Comparison of ENCODE assay signal across 12 cellular contexts in genomic region chr2:234995332-234996007, GRCh38. TPM values are rescaled to one million over a fixed set of nuclear protein-coding genes. Genes with fewer than 3 reads are reported as not detected.
A peak's percentile ranks its signal among the peaks of the same experiment; 100 is the strongest.
DNase-seq lines count a peak whose midpoint lies in the region; ATAC-seq and TF ChIP-seq lines count a peak whose summit lies in the region.
"Had no signal": no experiment of that assay in that cellular context is flagged by ENCODE, and none has a peak within 500 bp of the region (broad histone marks: within the 10 kb centered on the region; RNA-seq: fewer than 3 reads in every experiment).

No MANE protein-coding gene starts in this region.

- BruUV-seq in Caco-2 (replicated peaks; lab: Mats Ljungman, UMichigan) = no TSS peak
- BruUV-seq in PC-3 (replicated peaks; lab: Mats Ljungman, UMichigan) = no TSS peak

- H3K27me3 Mint-ChIP-seq in Caco-2 (ENCODE audit: insufficient read depth, unreplicated experiment) = no peaks in the 10 kb centered on the region

- intact Hi-C loops in Caco-2 (cut with micrococcal nuclease; ENCODE audit: unreplicated experiment) (no loop called here), PC-3 (cut with micrococcal nuclease) (no loop called here)

- POLR2A ChIA-PET in Caco-2 (lab: Charles Lee) = no interaction called here
- POLR2A ChIA-PET in PC-3 (lab: Charles Lee; ENCODE audit: unreplicated experiment) = no interaction called here

- H3K79me2 ChIP-seq in hepatocyte (peaks cover 83% of the 10 kb centered on the region), trophoblast cell (ENCODE audit: control insufficient read depth, insufficient read depth, low read length, poor library complexity) (peaks cover 21% of the 10 kb centered on the region), PC-3 (ENCODE audit: low read length) (peaks cover 66% of the 10 kb centered on the region)

- H3K9ac ChIP-seq in trophoblast cell (ENCODE audit: low read length) (no peak overlapping the region), PC-3 (ENCODE audit: low read length) (no peak overlapping the region)

- peak overlapping the region; percentile 2 for H3K14ac ChIP-seq in trophoblast cell (ENCODE audit: low read length)

- DNase-seq in Caco-2 = no peak
- DNase-seq in SJCRH30 = peak; percentile 85 to 89
- DNase-seq in hepatocyte (ENCODE audit: low spot score) = no peak
- DNase-seq in trophoblast cell = no peak
- DNase-seq in COR-L47 (lab: John Stamatoyannopoulos, UW) = no peak
- no peak for DNase-seq in PC-3
- no peak for DNase-seq in DMS153 (lab: John Stamatoyannopoulos, UW)
- DNase-seq: activated CD4-positive, alpha-beta T cell treated with anti-CD3 and anti-CD28 coated beads for 4 hours; naive B cell; NCI-H82 had no signal

- H3K4me3 ChIP-seq in Caco-2 (ENCODE audit: low read depth, low read length) (no peak overlapping the region), SJCRH30 (no peak overlapping the region), hepatocyte (no peak overlapping the region), trophoblast cell (ENCODE audit: low read depth, low read length) (no peak overlapping the region), PC-3 (ENCODE audit: low read length) (no peak overlapping the region)

- CTCF ChIA-PET in Caco-2 (lab: Charles Lee) = no interaction called here
- CTCF ChIA-PET in PC-3 (lab: Charles Lee) = no interaction called here

- WGBS in hepatocyte (ENCODE audit: low lambda C conversion rate, missing lambda C conversion rate) = 71% methylated on average over 24 of the region's 24 CpGs
- no CpG with 5 or more reads among the region's 24 CpGs for WGBS in trophoblast cell (ENCODE audit: extremely low coverage, insufficient coverage, insufficient read length)

- no peak overlapping the region for H4K12ac ChIP-seq in trophoblast cell (ENCODE audit: low read depth, low read length)

- H3K9me3 ChIP-seq in Caco-2 = no peaks in the 10 kb centered on the region
- H3K9me3 ChIP-seq in SJCRH30 (replicated peaks) = no peaks in the 10 kb centered on the region
- no peaks in the 10 kb centered on the region for H3K9me3 ChIP-seq in hepatocyte (ENCODE audit: low read depth)
- H3K9me3 ChIP-seq in trophoblast cell (ENCODE audit: insufficient read depth, low read depth, low read length) = peaks cover 9% of the 10 kb centered on the region
- H3K9me3 ChIP-seq in PC-3 (ENCODE audit: low read length) = no peaks in the 10 kb centered on the region

- peaks cover 31% of the 10 kb centered on the region for H3K79me1 ChIP-seq in trophoblast cell (ENCODE audit: low read length)

- peak overlapping the region; percentile 2 for H3K4ac ChIP-seq in trophoblast cell (ENCODE audit: low read depth, low read length)

- TF ChIP-seq CTCF in Caco-2 (IDR thresholded peaks at IDR 0.05; ENCODE audit: insufficient read depth in 1 of 2, low read depth in 1 of 2, low read length in 1 of 2, severe bottlenecking in 1 of 2, unreplicated experiment in 1 of 2) (no peak), hepatocyte (IDR thresholded peaks at IDR 0.05; ENCODE audit: poor library complexity) (no peak), PC-3 (conservative IDR thresholded peaks at IDR 0.05; ENCODE audit: low read depth, low read length) (no peak)

- peak overlapping the region; percentile 73 for H2AK5ac ChIP-seq in trophoblast cell (ENCODE audit: low read length)

- H2AFZ ChIP-seq in hepatocyte (no peak overlapping the region), trophoblast cell (ENCODE audit: insufficient read depth, low read length, poor library complexity) (no peak overlapping the region), PC-3 (ENCODE audit: low read length) (no peak overlapping the region)

- H3K36me3 Mint-ChIP-seq in Caco-2 (ENCODE audit: insufficient read depth, unreplicated experiment) = peaks cover 29% of the 10 kb centered on the region
- H3K36me3 Mint-ChIP-seq: naive B cell had no signal

- H2BK12ac ChIP-seq in trophoblast cell (ENCODE audit: low read length) = peak overlapping the region; percentile 90

- H3K27me3 ChIP-seq in Caco-2 (replicated peaks; ENCODE audit: control insufficient read depth, insufficient read depth, low read length) (no peaks in the 10 kb centered on the region), SJCRH30 (no peaks in the 10 kb centered on the region), hepatocyte (no peaks in the 10 kb centered on the region), trophoblast cell (ENCODE audit: insufficient read depth, low read length) (no peaks in the 10 kb centered on the region), PC-3 (ENCODE audit: low read length) (no peaks in the 10 kb centered on the region)

- H3K4me2 ChIP-seq in hepatocyte (peak overlapping the region; percentile 17), trophoblast cell (ENCODE audit: low read length) (no peak overlapping the region), PC-3 (ENCODE audit: low read length) (no peak overlapping the region)

- peak overlapping the region; percentile 87 for H2BK120ac ChIP-seq in trophoblast cell (ENCODE audit: insufficient read depth, low read length, poor library complexity)

- peaks cover 21% of the 10 kb centered on the region for H3K4me1 Mint-ChIP-seq in Caco-2 (ENCODE audit: low read depth, unreplicated experiment)

- H3K4me1 ChIP-seq in Caco-2 (peaks cover 66% of the 10 kb centered on the region), SJCRH30 (peaks cover 61% of the 10 kb centered on the region), hepatocyte (ENCODE audit: insufficient read depth) (peaks cover 51% of the 10 kb centered on the region), trophoblast cell (ENCODE audit: control insufficient read depth in 1 of 2, insufficient read depth in 2 of 2, low read length in 2 of 2) (peaks cover 51 to 64% of the 10 kb centered on the region in 2 experiments), PC-3 (ENCODE audit: insufficient read depth, low read length) (no peaks in the 10 kb centered on the region)

- H3K36me3 ChIP-seq in Caco-2 (ENCODE audit: control insufficient read depth, insufficient read depth, low read length) (no peaks in the 10 kb centered on the region), SJCRH30 (peaks cover 2% of the 10 kb centered on the region; the same call in 1 of the 2 replicates), hepatocyte (replicated peaks; ENCODE audit: insufficient read depth, low read depth) (no peaks in the 10 kb centered on the region), trophoblast cell (ENCODE audit: control insufficient read depth in 1 of 2, insufficient read depth in 2 of 2, low read length in 2 of 2) (peaks cover 6 to 18% of the 10 kb centered on the region in 2 experiments), PC-3 (ENCODE audit: low read depth, low read length) (no peaks in the 10 kb centered on the region; the same call in 1 of the 2 replicates)

- H4K20me1 ChIP-seq in hepatocyte (ENCODE audit: insufficient read depth, poor library complexity, severe bottlenecking) (peaks cover 31% of the 10 kb centered on the region), PC-3 (ENCODE audit: low read length) (no peaks in the 10 kb centered on the region)

- peak overlapping the region; percentile 59 for H4K8ac ChIP-seq in trophoblast cell (ENCODE audit: low read depth, low read length)

- H3K27ac Mint-ChIP-seq in Caco-2 (ENCODE audit: unreplicated experiment) = peak overlapping the region; percentile 86
- H3K27ac Mint-ChIP-seq: activated T-helper 1 cell treated with anti-CD3 and anti-CD28 coated beads, Interleukin-12 subunit alpha, Interleukin-12 subunit beta, Interleukin-2, Interleukin-4 antibody, amounts not matched to agents 30 ng/mL and 10 ng/mL and 1 ng/mL, durations not matched to agents 14 hours and 24 hours and 36 hours had no signal

- H3K27ac ChIP-seq in SJCRH30 (peak overlapping the region; percentile 73), hepatocyte (peak overlapping the region; percentile 9), trophoblast cell (ENCODE audit: low read depth, low read length) (peak overlapping the region; percentile 71), PC-3 (ENCODE audit: low read length) (no peak overlapping the region)

- H4K91ac ChIP-seq in trophoblast cell (ENCODE audit: low read depth, low read length) = peak overlapping the region; percentile 78

- H3K18ac ChIP-seq in trophoblast cell (ENCODE audit: low read length) = peak overlapping the region; percentile 86

- H3F3A ChIP-seq in PC-3 (ENCODE audit: low read length, unreplicated experiment) = no peaks in the 10 kb centered on the region

- H3K9me2 ChIP-seq in hepatocyte (replicated peaks; ENCODE audit: insufficient read depth) = no peaks in the 10 kb centered on the region
- no peaks in the 10 kb centered on the region for H3K9me2 ChIP-seq in PC-3 (replicated peaks; ENCODE audit: low read length)

- no peak overlapping the region for H3K23ac ChIP-seq in trophoblast cell (ENCODE audit: low read length)

- peak overlapping the region; percentile 62 for H2BK5ac ChIP-seq in trophoblast cell (ENCODE audit: low read depth, low read length, poor library complexity)

- no peak overlapping the region for H3K4me3 Mint-ChIP-seq in Caco-2 (ENCODE audit: unreplicated experiment)
- H3K4me3 Mint-ChIP-seq: activated T-helper 1 cell treated with anti-CD3 and anti-CD28 coated beads, Interleukin-12 subunit alpha, Interleukin-12 subunit beta, Interleukin-2, Interleukin-4 antibody, amounts not matched to agents 30 ng/mL and 10 ng/mL and 1 ng/mL, durations not matched to agents 14 hours and 24 hours and 36 hours had no signal

- ATAC-seq in PC-3 (no peak), GM21447 (IDR thresholded peaks at IDR 0.05; ENCODE audit: unreplicated experiment) (no peak)

- no peaks in the 10 kb centered on the region for H3K9me3 Mint-ChIP-seq in Caco-2 (ENCODE audit: unreplicated experiment)
- H3K9me3 Mint-ChIP-seq: activated T-helper 1 cell treated with anti-CD3 and anti-CD28 coated beads, Interleukin-12 subunit alpha, Interleukin-12 subunit beta, Interleukin-2, Interleukin-4 antibody, amounts not matched to agents 30 ng/mL and 10 ng/mL and 1 ng/mL, durations not matched to agents 14 hours and 24 hours and 36 hours; naive B cell had no signal

RNA-seq across cellular contexts. Expression of gene SH3BP4, which starts 43.7 kb away (rescaled TPM):
- 29.1 and 29.9 TPM in 2 replicates for total RNA-seq in Caco-2 (2022)
- 32.9 and 35.5 TPM in 2 replicates for total RNA-seq in SJCRH30 (2014; rRNA removed; shearing (Covaris generic))
- 32.0 and 35.9 TPM in 2 replicates for total RNA-seq in hepatocyte
- polyA plus RNA-seq in hepatocyte = 20.3 and 23.3 TPM in 2 replicates
- polyA plus RNA-seq in trophoblast cell (2013) = 35.4 and 36.3 TPM in 2 replicates
- total RNA-seq in PC-3 (2014; rRNA removed) = 35.2 and 47.3 TPM in 2 replicates

Comparison
In these comparisons a context has a peak if more than half of its experiments do, and no peak if none do; other contexts are left out.
1. DNase-seq: peak in SJCRH30 (2 of 2); none in Caco-2 (0 of 2), hepatocyte (single experiment), trophoblast cell (0 of 2), COR-L47 (single experiment), PC-3 (single experiment) and DMS153 (single experiment).